Comparison of ENCODE assay signal across 11 cellular contexts in genomic region chr6:135322427-135323201, GRCh38.
A peak's percentile ranks its signal among the peaks of the same experiment; 100 is the strongest.
DNase-seq lines count a peak whose midpoint lies in the region; ATAC-seq and TF ChIP-seq lines count a peak whose summit lies in the region.
"Had no signal": no experiment of that assay in that cellular context is flagged by ENCODE, and none has a peak within 500 bp of the region (broad histone marks: within the 10 kb centered on the region; RNA-seq: fewer than 3 reads in every experiment).

No MANE protein-coding gene starts in this region.

- H3K4me3 Mint-ChIP-seq in memory B cell: peak overlapping the region; percentile 34

- no peaks in the 10 kb centered on the region for H3K27me3 Mint-ChIP-seq in memory B cell

- ATAC-seq in GM18873 (IDR thresholded peaks at IDR 0.05; ENCODE audit: low FRiP score, unreplicated experiment): peak; percentile 57
- ATAC-seq in GM21737 (IDR thresholded peaks at IDR 0.05; ENCODE audit: unreplicated experiment): peak; percentile 52
- peak; percentile 35 for ATAC-seq in HG03558 (IDR thresholded peaks at IDR 0.05; ENCODE audit: extremely low read depth, unreplicated experiment)
- ATAC-seq in memory B cell (ENCODE audit: low read depth): no peak
- no peak for ATAC-seq in omental fat pad (ENCODE audit: low FRiP score)
- ATAC-seq: gastrocnemius medialis had no signal

- intact Hi-C loops in dorsolateral prefrontal cortex (cut with DNase I): no loop called here

- no peak for DNase-seq in memory B cell (ENCODE audit: low spot score in 2 of 2)
- no peak for DNase-seq in dorsolateral prefrontal cortex
- DNase-seq in kidney glomerular epithelial cell (lab: John Stamatoyannopoulos, UW): no peak
- DNase-seq in omental fat pad (ENCODE audit: low spot score): no peak
- no peak for DNase-seq in amniotic stem cell (lab: John Stamatoyannopoulos, UW)
- DNase-seq: gastrocnemius medialis, SW 1271 had no signal

- H3K4me3 ChIP-seq in dorsolateral prefrontal cortex: no peak overlapping the region
- H3K4me3 ChIP-seq: gastrocnemius medialis had no signal

- H3K27ac ChIP-seq in dorsolateral prefrontal cortex: no peak overlapping the region
- H3K27ac ChIP-seq: gastrocnemius medialis, parathyroid adenoma had no signal

- no peak for TF ChIP-seq CTCF in dorsolateral prefrontal cortex (IDR thresholded peaks at IDR 0.05 in 54 of 56, conservative IDR thresholded peaks at IDR 0.05 in 2 of 56; ENCODE audit: low read depth in 1 of 56, partially characterized antibody in 56 of 56)
- TF ChIP-seq CTCF in omental fat pad (IDR thresholded peaks at IDR 0.05): no peak

- H3K27ac Mint-ChIP-seq in memory B cell: peak overlapping the region; percentile 58

- H3K4me1 Mint-ChIP-seq in memory B cell: peaks cover 4% of the 10 kb centered on the region

- no peaks in the 10 kb centered on the region for H3K9me3 Mint-ChIP-seq in memory B cell

- peaks cover 2% of the 10 kb centered on the region for H3K36me3 Mint-ChIP-seq in memory B cell

- no peaks in the 10 kb centered on the region for H3K27me3 ChIP-seq in dorsolateral prefrontal cortex
- H3K27me3 ChIP-seq: gastrocnemius medialis had no signal

Comparison
In these comparisons a context has a peak if more than half of its experiments do, and no peak if none do; other contexts are left out.
1. ATAC-seq: peak in GM18873 (single experiment), GM21737 (single experiment) and HG03558 (single experiment); none in memory B cell (single experiment) and omental fat pad (single experiment).